ENCODE assay signal across 23 cellular contexts in genomic region chr9:98367923-98368322, GRCh38.
"Had no signal": no experiment of that assay in that cellular context is flagged by ENCODE, and none has a peak within 500 bp of the region (broad histone marks: within the 10 kb centered on the region; RNA-seq: fewer than 3 reads in every experiment).

No MANE protein-coding gene starts in this region.

- H3K27ac ChIP-seq: colonic mucosa, epithelial cell of prostate, foreskin keratinocyte, gastroesophageal sphincter, heart right ventricle, left lung, lower lobe of right lung had no signal

- FAIRE-seq: endometrium, frontal cortex, islet of Langerhans, keratinocyte had no signal

- H3K9me3 ChIP-seq: colonic mucosa had no signal

- H3K4me3 ChIP-seq: colonic mucosa, gastroesophageal sphincter, heart right ventricle, left lung, lower lobe of right lung had no signal

- H3K4me3 Mint-ChIP-seq: dendritic cell treated with granulocyte-macrophage colony-stimulating factor and Interleukin-4, amounts not matched to agents 40 ng/mL and 50 ng/mL, for 4 days; effector memory CD8-positive, alpha-beta T cell; endodermal cell had no signal

- DNase-seq: colonic mucosa; cortex of kidney; effector CD8-positive, alpha-beta T cell; effector memory CD8-positive, alpha-beta T cell; endodermal cell; erythroblast; foreskin keratinocyte; heart right ventricle; hippocampal formation; left cardiac atrium; left lung; left ventricle myocardium superior; lower lobe of right lung; mesenchymal stem cell; midbrain had no signal

- ATAC-seq: effector memory CD8-positive, alpha-beta T cell; esophagus mucosa; foreskin keratinocyte; gastroesophageal sphincter; heart right ventricle; left cardiac atrium; left lung; left ventricle myocardium superior; lower lobe of right lung had no signal

- H3K27ac Mint-ChIP-seq: dendritic cell treated with granulocyte-macrophage colony-stimulating factor and Interleukin-4, amounts not matched to agents 40 ng/mL and 50 ng/mL, for 4 days; effector memory CD8-positive, alpha-beta T cell; endodermal cell had no signal

- H3K36me3 ChIP-seq: colonic mucosa, gastroesophageal sphincter, heart right ventricle, left lung, lower lobe of right lung had no signal

- H3K27me3 ChIP-seq: colonic mucosa, left lung had no signal

- H3K4me1 ChIP-seq: colonic mucosa, foreskin keratinocyte, gastroesophageal sphincter, heart right ventricle, left lung, lower lobe of right lung had no signal
